In the genomic region with DNA sequence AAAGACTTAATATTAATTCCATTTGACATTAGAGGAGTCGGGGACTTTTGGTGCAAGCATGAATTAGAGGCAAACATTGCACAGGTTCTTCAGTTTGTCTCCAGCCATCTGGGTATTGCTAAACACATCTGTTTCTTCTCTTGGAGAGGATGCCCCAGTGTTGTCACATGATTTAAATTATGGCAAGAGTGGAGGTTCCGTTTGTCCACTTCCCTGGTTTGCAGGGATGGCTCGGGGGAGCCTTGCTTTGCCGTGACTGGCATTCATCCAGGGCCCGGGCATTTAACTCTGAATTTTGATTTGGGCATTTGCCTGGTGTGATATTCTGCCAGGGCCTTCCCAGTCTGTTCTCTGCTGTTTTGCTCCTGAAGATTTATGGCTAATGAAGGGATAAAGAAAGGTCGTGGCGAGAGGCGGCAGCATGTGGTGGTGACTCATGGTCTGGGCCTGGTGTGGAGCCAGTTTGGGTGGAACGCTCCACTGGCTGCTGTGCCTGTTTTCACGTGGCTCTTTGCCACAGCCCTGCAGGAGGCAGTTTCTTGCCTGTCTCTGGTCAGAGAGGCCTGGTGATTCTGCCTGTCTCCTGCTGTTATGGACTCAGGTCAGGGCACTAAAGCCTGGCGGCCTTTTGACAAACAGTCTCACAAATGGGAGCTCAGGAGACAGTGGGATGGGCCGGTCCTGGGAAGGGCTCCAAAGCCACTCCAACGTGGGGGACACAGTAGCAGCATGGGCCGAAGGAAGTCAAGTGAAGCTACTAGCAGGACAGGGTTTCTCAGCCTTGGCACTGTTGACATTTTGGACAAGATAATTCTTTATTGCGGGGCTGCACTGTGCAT, we compare ENCODE assay signal across 7 cellular contexts.
A peak's percentile ranks its signal among the peaks of the same experiment; 100 is the strongest.
DNase-seq lines count a peak whose midpoint lies in the region; ATAC-seq and TF ChIP-seq lines count a peak whose summit lies in the region.

No MANE protein-coding gene starts in this region.

- H3K27me3 ChIP-seq in neural progenitor cell: no peaks in the 10 kb centered on the region

- no peaks in the 10 kb centered on the region for H3F3A ChIP-seq in neural progenitor cell (ENCODE audit: low read depth)

- peaks cover 15% of the 10 kb centered on the region for H3K4me1 Mint-ChIP-seq in neural progenitor cell

- H3K36me3 Mint-ChIP-seq in neural progenitor cell: no peaks in the 10 kb centered on the region

- H3K36me3 ChIP-seq in neural progenitor cell: no peaks in the 10 kb centered on the region

- H3K4me3 ChIP-seq in fibroblast of mammary gland (ENCODE audit: control insufficient read depth, low read depth, low read length) (peak overlapping the region; percentile 18), neural progenitor cell (no peak overlapping the region)

- H3K79me2 ChIP-seq in neural progenitor cell (ENCODE audit: low read depth): no peaks in the 10 kb centered on the region

- H3K9ac ChIP-seq in neural progenitor cell: no peak overlapping the region

- no peaks in the 10 kb centered on the region for H3K9me3 ChIP-seq in neural progenitor cell (ENCODE audit: low read depth)

- H3K27me3 Mint-ChIP-seq in neural progenitor cell (ENCODE audit: insufficient read depth, low read depth): peaks cover 3% of the 10 kb centered on the region

- DNase-seq in HK-2 (ENCODE audit: unreplicated experiment): peak; percentile 96
- peak; percentile 99 for DNase-seq in RPMI7951 (ENCODE audit: low read depth)
- DNase-seq in fibroblast of mammary gland (ENCODE audit: low read depth): peak; percentile 98
- DNase-seq in neural progenitor cell (ENCODE audit: low spot score): no peak
- no peak for DNase-seq in stimulated activated CD4-positive, alpha-beta T cell treated with anti-CD3 and anti-CD28 coated beads, Interleukin-1b, Interleukin-23, amount 100 ng/mL, for 48 hours

- no peak overlapping the region for H3K4me2 ChIP-seq in neural progenitor cell

- peak overlapping the region; percentile 6 for H2AFZ ChIP-seq in neural progenitor cell (replicated peaks)

- no peaks in the 10 kb centered on the region for H4K20me1 ChIP-seq in neural progenitor cell (ENCODE audit: low read depth)

- H3K4me1 ChIP-seq in neural progenitor cell: no peaks in the 10 kb centered on the region

- ATAC-seq in GM21619 (IDR thresholded peaks at IDR 0.05; ENCODE audit: unreplicated experiment) (no peak), HG03159 (IDR thresholded peaks at IDR 0.05; ENCODE audit: unreplicated experiment) (no peak)

- TF ChIP-seq CTCF in fibroblast of mammary gland (conservative IDR thresholded peaks at IDR 0.05; ENCODE audit: control insufficient read depth, insufficient read depth, low read depth, low read length) (no peak), neural progenitor cell (IDR thresholded peaks at IDR 0.05) (no peak)

- H3K9me3 Mint-ChIP-seq in neural progenitor cell: no peaks in the 10 kb centered on the region

- no peak overlapping the region for H3K4me3 Mint-ChIP-seq in neural progenitor cell

- H3K27ac Mint-ChIP-seq in neural progenitor cell: no peak overlapping the region

- no peak overlapping the region for H3K27ac ChIP-seq in neural progenitor cell

Comparison
In these comparisons a context has a peak if more than half of its experiments do, and no peak if none do; other contexts are left out.
1. DNase-seq: peak in HK-2 (single experiment), RPMI7951 (single experiment) and fibroblast of mammary gland (single experiment); none in neural progenitor cell (single experiment) and stimulated activated CD4-positive, alpha-beta T cell treated with anti-CD3 and anti-CD28 coated beads, Interleukin-1b, Interleukin-23, amount 100 ng/mL, for 48 hours (single experiment).